ENCODE assay signal across 27 cellular contexts in genomic region chr4:123503698-123504389, GRCh38.
DNase-seq lines count a peak whose midpoint lies in the region; ATAC-seq, FAIRE-seq and TF ChIP-seq lines count a peak whose summit lies in the region.
"Had no signal": no experiment of that assay in that cellular context is flagged by ENCODE, and none has a peak within 500 bp of the region (broad histone marks: within the 10 kb centered on the region; RNA-seq: fewer than 3 reads in every experiment).

No MANE protein-coding gene starts in this region.

- H3K4me3 ChIP-seq in HCT116 (replicated peaks in 1 of 2; ENCODE audit: low read depth in 1 of 2, low read length in 2 of 2): no peak overlapping the region
- H3K4me3 ChIP-seq in lower lobe of right lung: no peak overlapping the region
- H3K4me3 ChIP-seq: esophagus muscularis mucosa, suprapubic skin, uterus had no signal

- H3K36me3 Mint-ChIP-seq in WTC11: peaks cover 48% of the 10 kb centered on the region

- H3K9me2 ChIP-seq in HCT116 (ENCODE audit: insufficient read depth): no peaks in the 10 kb centered on the region

- H3K27ac Mint-ChIP-seq in WTC11: peak overlapping the region; percentile 44; the same call in 1 of the 2 replicates
- H3K27ac Mint-ChIP-seq: activated CD4-positive, alpha-beta T cell treated with anti-CD3 and anti-CD28 coated beads for 36 hours; CD14-positive monocyte; stimulated activated naive B cell treated with anti-CD40 and anti-IgM and Interleukin-4, amounts not matched to agents 10 μg/mL and 1 μg/mL and 100 μg/mL, for 72 hours had no signal

- intact Hi-C loops in HCT116 (cut with micrococcal nuclease) (no loop called here), lower lobe of right lung (cut with DNase I) (no loop called here), sciatic nerve (cut with DNase I) (no loop called here)

- CTCF ChIA-PET in HCT116 (lab: Charles Lee) (no interaction called here), WTC11 (lab: Charles Lee) (interaction anchor here (1.2 kb wide), 1 partner anchor 60 kb away, joined by 4 read pairs; no protein-coding TSS in a partner anchor)

- H3K79me2 ChIP-seq in HCT116 (ENCODE audit: insufficient read depth, low read length): no peaks in the 10 kb centered on the region

- H4K20me1 ChIP-seq in HCT116 (ENCODE audit: insufficient read depth): no peaks in the 10 kb centered on the region

- TF ChIP-seq CTCF in HCT116 (IDR thresholded peaks at IDR 0.05 in 2 of 3, conservative IDR thresholded peaks at IDR 0.05 in 1 of 3; ENCODE audit: borderline replicate concordance in 1 of 3, insufficient read depth in 1 of 3, low read depth in 2 of 3, low read length in 2 of 3) (no peak), WTC11 (IDR thresholded peaks at IDR 0.05) (no peak), lower lobe of right lung (IDR thresholded peaks at IDR 0.05) (no peak)

- RAD21 ChIA-PET in HCT116 (lab: Charles Lee; ENCODE audit: low non-redundant PET in 1 of 2, low total read pairs in 2 of 2, uncharacterized antibody in 2 of 2, unreplicated experiment in 2 of 2): no interaction called here

- H3K36me3 ChIP-seq in HCT116 (ENCODE audit: control insufficient read depth in 1 of 2, insufficient read depth in 2 of 2, low read length in 2 of 2) (no peaks in the 10 kb centered on the region), lower lobe of right lung (no peaks in the 10 kb centered on the region)
- H3K36me3 ChIP-seq: esophagus muscularis mucosa, suprapubic skin, uterus had no signal

- H3K9me3 Mint-ChIP-seq in WTC11: peaks cover 45% of the 10 kb centered on the region

- H3K9ac ChIP-seq in HCT116 (ENCODE audit: low read length): no peak overlapping the region

- no TSS peak for BruUV-seq in HCT116 (replicated peaks; lab: Mats Ljungman, UMichigan)

- ATAC-seq in HCT116 (no peak), WTC11 (no peak), lower lobe of right lung (peak; percentile 26 to 76), sciatic nerve (peak; percentile 58)
- ATAC-seq: activated CD4-positive, alpha-beta T cell treated with anti-CD3 and anti-CD28 coated beads for 36 hours; stimulated activated naive B cell treated with anti-CD40 and anti-IgM and Interleukin-4, amounts not matched to agents 10 μg/mL and 1 μg/mL and 100 μg/mL, for 72 hours had no signal

- no peak for FAIRE-seq in frontal cortex (lab: Jason Lieb, UNC)
- FAIRE-seq: bronchial epithelial cell, colon, D721Med had no signal

- H3K4me2 ChIP-seq in HCT116 (ENCODE audit: low read length): no peak overlapping the region

- TF ChIP-seq RAD21 in HCT116 (IDR thresholded peaks at IDR 0.05; ENCODE audit: low read depth): no peak

- H3K4me1 ChIP-seq in HCT116 (ENCODE audit: control insufficient read depth in 1 of 2, insufficient read depth in 2 of 2, low read length in 2 of 2) (peaks cover 3 to 15% of the 10 kb centered on the region in 2 experiments; a peak in 2 of 4 replicates), lower lobe of right lung (peaks cover 5% of the 10 kb centered on the region)
- H3K4me1 ChIP-seq: uterus had no signal

- H3K27me3 ChIP-seq in HCT116 (ENCODE audit: insufficient read depth, low read length) (no peaks in the 10 kb centered on the region), lower lobe of right lung (ENCODE audit: low read depth) (no peaks in the 10 kb centered on the region)
- H3K27me3 ChIP-seq: esophagus muscularis mucosa, suprapubic skin, uterus had no signal

- H3K4me1 Mint-ChIP-seq in WTC11: peaks cover 49% of the 10 kb centered on the region

- no peak for TF ChIP-seq POLR2A in HCT116 (IDR thresholded peaks at IDR 0.05; ENCODE audit: borderline replicate concordance, extremely low read depth, insufficient read depth, insufficient read length)

- DNase-seq in HCT116 (ENCODE audit: low read depth, low spot score): no peak
- DNase-seq in WTC11 (ENCODE audit: low spot score): no peak
- no peak for DNase-seq in lower lobe of right lung
- DNase-seq in sciatic nerve (ENCODE audit: low spot score): no peak
- no peak for DNase-seq in activated T-cell treated with anti-CD3 and anti-CD28 coated beads for 4 hours
- no peak for DNase-seq in frontal cortex (ENCODE audit: low spot score in 2 of 2)
- no peak for DNase-seq in GM19240 (ENCODE audit: insufficient read length, low spot score)
- DNase-seq: activated CD4-positive, alpha-beta T cell treated with anti-CD3 and anti-CD28 coated beads for 36 hours; activated naive CD4-positive, alpha-beta T cell treated with Interleukin-2 at 50 U/mL for 16 hours; activated T-cell treated with anti-CD3 and anti-CD28 coated beads, Interleukin-2, amount 50 U/mL, for 48 hours; amniotic stem cell; effector memory CD4-positive, alpha-beta T cell; KG1; MM.1S; NCI-H1694; NCI-H524 treated with DMSO at 0.1 percent for 48 hours; retina; stimulated activated CD4-positive, alpha-beta T cell treated with anti-CD3 and anti-CD28 coated beads, Interleukin-4, amount 100 ng/mL, for 24 hours; stimulated activated naive B cell treated with anti-CD40 and anti-IgM and Interleukin-4, amounts not matched to agents 10 μg/mL and 1 μg/mL and 100 μg/mL, for 72 hours; T-helper 2 cell; uterus had no signal

- POLR2A ChIA-PET in HCT116 (lab: Charles Lee): no interaction called here
- POLR2A ChIA-PET in WTC11 (lab: Charles Lee): no interaction called here

- H3K27ac ChIP-seq in HCT116 (ENCODE audit: low read depth, low read length): no peak overlapping the region
- no peak overlapping the region for H3K27ac ChIP-seq in lower lobe of right lung
- H3K27ac ChIP-seq: suprapubic skin, uterus had no signal

- H2AFZ ChIP-seq in HCT116 (ENCODE audit: low read depth, low read length, poor library complexity, severe bottlenecking): peak overlapping the region; percentile 44

- peaks cover 4% of the 10 kb centered on the region; the same call in 1 of the 2 replicates for H3K27me3 Mint-ChIP-seq in WTC11 (ENCODE audit: low read depth)
- H3K27me3 Mint-ChIP-seq: stimulated activated naive B cell treated with anti-CD40 and anti-IgM and Interleukin-4, amounts not matched to agents 10 μg/mL and 1 μg/mL and 100 μg/mL, for 72 hours had no signal

- H3K9me3 ChIP-seq in HCT116 (ENCODE audit: control insufficient read depth in 1 of 2, insufficient read depth in 1 of 2, low read depth in 1 of 2, low read length in 2 of 2) (no peaks in the 10 kb centered on the region), lower lobe of right lung (no peaks in the 10 kb centered on the region)
- H3K9me3 ChIP-seq: esophagus muscularis mucosa, suprapubic skin, uterus had no signal

- 0 out of 2 replicates have a peak overlapping the region, but pooled peaks have one; percentile 16 for H3K4me3 Mint-ChIP-seq in WTC11
- H3K4me3 Mint-ChIP-seq: activated CD4-positive, alpha-beta T cell treated with anti-CD3 and anti-CD28 coated beads for 36 hours; stimulated activated naive B cell treated with anti-CD40 and anti-IgM and Interleukin-4, amounts not matched to agents 10 μg/mL and 1 μg/mL and 100 μg/mL, for 72 hours had no signal

TF ChIP-seq in HCT116, 20 proteins besides CTCF, POLR2A, EP300 and RAD21 (continues in another document):
- no peak for TF ChIP-seq MAX (IDR thresholded peaks at IDR 0.05)
- no peak for TF ChIP-seq SP1 (IDR thresholded peaks at IDR 0.05; ENCODE audit: low read depth)
- no peak for TF ChIP-seq JUND (IDR thresholded peaks at IDR 0.05)
- TF ChIP-seq, protein P1, sequence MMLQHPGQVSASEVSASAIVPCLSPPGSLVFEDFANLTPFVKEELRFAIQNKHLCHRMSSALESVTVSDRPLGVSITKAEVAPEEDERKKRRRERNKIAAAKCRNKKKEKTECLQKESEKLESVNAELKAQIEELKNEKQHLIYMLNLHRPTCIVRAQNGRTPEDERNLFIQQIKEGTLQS (IDR thresholded peaks at IDR 0.05): no peak
- no peak for TF ChIP-seq FOSL1 (IDR thresholded peaks at IDR 0.05; ENCODE audit: low read depth)

TF ChIP-seq in WTC11, 78 proteins besides CTCF, POLR2A, EP300 and RAD21:
- TF ChIP-seq MXD4 (CRISPR knock-in tag; IDR thresholded peaks at IDR 0.05; ENCODE audit: borderline replicate concordance): no peak
- peak; percentile 26; the same call in 1 of the 2 replicates for TF ChIP-seq MAX (CRISPR knock-in tag; IDR thresholded peaks at IDR 0.05)

Comparison
In these comparisons a context has a peak if more than half of its experiments do, and no peak if none do; other contexts are left out.
1. ATAC-seq: peak in lower lobe of right lung (2 of 2) and sciatic nerve (single experiment); none in HCT116 (single experiment) and WTC11 (single experiment).
2. Of the 4 proteins assayed by ChIP-seq in both WTC11 and HCT116: peak only in WTC11: MAX; only in HCT116: none; in both: none; in neither: 3.